16 cellular contexts compared by ENCODE assay signal in the genomic region with DNA sequence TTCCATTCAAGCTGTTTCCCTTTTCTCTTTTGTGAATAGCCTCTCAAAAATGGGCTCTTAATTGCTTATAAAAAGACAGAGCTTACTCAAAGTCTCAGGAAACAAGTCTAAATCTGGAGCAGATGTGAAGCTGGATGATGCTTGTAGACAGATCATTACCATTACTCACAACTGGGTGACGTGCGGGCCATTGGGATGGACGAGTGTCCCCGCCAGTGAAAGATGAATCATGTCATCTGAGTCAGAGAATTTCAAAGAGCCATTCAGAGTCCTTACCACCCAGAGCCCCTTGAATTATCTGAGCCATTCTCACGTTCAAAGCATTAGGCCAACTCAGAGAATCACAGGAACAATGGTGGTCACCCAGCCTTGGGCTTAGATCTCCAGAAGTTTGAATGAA.
DNase-seq lines count a peak whose midpoint lies in the region; ATAC-seq and TF ChIP-seq lines count a peak whose summit lies in the region.
"Had no signal": no experiment of that assay in that cellular context is flagged by ENCODE, and none has a peak within 500 bp of the region (broad histone marks: within the 10 kb centered on the region; RNA-seq: fewer than 3 reads in every experiment).

No MANE protein-coding gene starts in this region.

- H3K27ac ChIP-seq in RWPE2 (ENCODE audit: poor library complexity, severe bottlenecking) (no peak overlapping the region), upper lobe of right lung (no peak overlapping the region)
- H3K27ac ChIP-seq: ascending aorta, sigmoid colon, SK-N-MC, upper lobe of left lung had no signal

- no peaks in the 10 kb centered on the region for H3K4me1 ChIP-seq in RWPE2 (ENCODE audit: insufficient read depth, poor library complexity, severe bottlenecking)
- no peaks in the 10 kb centered on the region for H3K4me1 ChIP-seq in upper lobe of right lung
- H3K4me1 ChIP-seq: ascending aorta, sigmoid colon, upper lobe of left lung had no signal

- H3K4me3 ChIP-seq in RWPE2 (ENCODE audit: severe bottlenecking) (no peak overlapping the region), foreskin fibroblast (ENCODE audit: low read depth in 1 of 2, low read length in 2 of 2) (no peak overlapping the region), upper lobe of right lung (no peak overlapping the region)
- H3K4me3 ChIP-seq: ascending aorta, sigmoid colon, SK-N-MC, upper lobe of left lung had no signal

- ATAC-seq in RWPE2 (ENCODE audit: low read depth) (peak; percentile 36; the same call in 1 of the 3 replicates), HG03045 (IDR thresholded peaks at IDR 0.05; ENCODE audit: unreplicated experiment) (no peak), upper lobe of right lung (no peak)
- ATAC-seq: activated CD8-positive, alpha-beta T cell treated with anti-CD3 and anti-CD28 coated beads, Interleukin-2, amount 10 ng/mL, durations not matched to agents 7 days and 5 days; stimulated activated memory B cell treated with anti-CD40 and anti-IgM and Interleukin-4, amounts not matched to agents 10 μg/mL and 1 μg/mL and 100 μg/mL, for 72 hours had no signal

- H3K27me3 ChIP-seq in RWPE2 (ENCODE audit: insufficient read depth, poor library complexity, severe bottlenecking): no peaks in the 10 kb centered on the region
- H3K27me3 ChIP-seq in upper lobe of right lung: no peaks in the 10 kb centered on the region
- H3K27me3 ChIP-seq: ascending aorta, sigmoid colon, upper lobe of left lung had no signal

- H3K9me3 ChIP-seq in RWPE2 (ENCODE audit: severe bottlenecking) (no peaks in the 10 kb centered on the region), upper lobe of right lung (no peaks in the 10 kb centered on the region)
- H3K9me3 ChIP-seq: ascending aorta, sigmoid colon, upper lobe of left lung had no signal

- H3K36me3 ChIP-seq in RWPE2 (ENCODE audit: low read depth) (no peaks in the 10 kb centered on the region), upper lobe of right lung (no peaks in the 10 kb centered on the region)
- H3K36me3 ChIP-seq: ascending aorta, sigmoid colon, upper lobe of left lung had no signal

- DNase-seq in A172 (ENCODE audit: low spot score) (peak; percentile 68), GM04504 (ENCODE audit: low read depth) (peak; percentile 92), RWPE2 (ENCODE audit: low spot score) (no peak), foreskin fibroblast (peak; percentile 9 to 78), mucosa of gallbladder (ENCODE audit: low spot score) (no peak), upper lobe of right lung (no peak)
- DNase-seq in activated CD4-positive, alpha-beta T cell treated with anti-CD3 and anti-CD28 coated beads for 4 hours: no peak
- DNase-seq: activated CD8-positive, alpha-beta T cell treated with anti-CD3 and anti-CD28 coated beads, Interleukin-2, amount 10 ng/mL, durations not matched to agents 7 days and 5 days; activated effector memory CD4-positive, alpha-beta T cell treated with anti-CD3 and anti-CD28 coated beads, Interleukin-2, amount 50 U/mL, for 16 hours; NCI-H2107; sigmoid colon; upper lobe of left lung had no signal

- intact Hi-C loops in upper lobe of right lung (cut with DNase I): no loop called here

- TF ChIP-seq CTCF in RWPE2 (IDR thresholded peaks at IDR 0.05; ENCODE audit: poor library complexity, severe bottlenecking) (no peak), foreskin fibroblast (IDR thresholded peaks at IDR 0.05; ENCODE audit: low read depth, low read length) (no peak), upper lobe of right lung (IDR thresholded peaks at IDR 0.05) (no peak)

Comparison
In these comparisons a context has a peak if more than half of its experiments do, and no peak if none do; other contexts are left out.
1. DNase-seq: peak in A172 (single experiment), GM04504 (single experiment) and foreskin fibroblast (2 of 2); none in RWPE2 (single experiment), mucosa of gallbladder (single experiment), activated CD4-positive, alpha-beta T cell treated with anti-CD3 and anti-CD28 coated beads for 4 hours (0 of 2) and upper lobe of right lung (single experiment).